In the genomic region with DNA sequence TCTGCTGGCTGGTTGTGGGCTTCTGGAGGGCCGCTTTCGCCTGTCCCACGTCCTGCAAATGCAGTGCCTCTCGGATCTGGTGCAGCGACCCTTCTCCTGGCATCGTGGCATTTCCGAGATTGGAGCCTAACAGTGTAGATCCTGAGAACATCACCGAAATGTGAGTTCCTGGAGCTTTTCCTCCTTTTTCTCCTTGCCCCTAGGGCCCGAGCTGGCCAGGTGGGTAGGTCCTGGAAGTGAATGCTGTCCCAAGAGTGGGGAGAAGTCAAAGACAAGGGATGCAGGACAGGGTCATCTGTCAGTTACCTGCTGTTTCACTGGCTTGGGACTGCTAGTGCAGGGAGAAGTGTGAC, we compare ENCODE assay signal across 13 cellular contexts. TPM values are rescaled to one million over a fixed set of nuclear protein-coding genes. Genes with fewer than 3 reads are reported as not detected.
DNase-seq lines count a peak whose midpoint lies in the region; ATAC-seq, FAIRE-seq and TF ChIP-seq lines count a peak whose summit lies in the region.
"Had no signal": no experiment of that assay in that cellular context is flagged by ENCODE, and none has a peak within 500 bp of the region (broad histone marks: within the 10 kb centered on the region; RNA-seq: fewer than 3 reads in every experiment).

No MANE protein-coding gene starts in this region.

- WGBS in sigmoid colon, 2 donors = 31 to 53% methylated on average over 9 of the region's 9 CpGs

- DNase-seq in G401 (ENCODE audit: low spot score) (peak; percentile 53), adipocyte (ENCODE audit: low read depth) (no peak), sigmoid colon (no peak), NCI-H748 treated with DMSO at 0.1 percent for 48 hours (lab: John Stamatoyannopoulos, UW) (no peak), urothelium cell line (ENCODE audit: low spot score) (no peak), omental fat pad (ENCODE audit: low spot score) (no peak)
- DNase-seq: activated CD4-positive, CD25-positive, alpha-beta regulatory T cell; NCI-H524 treated with DMSO at 0.1 percent for 48 hours; SIG-M5 had no signal

- H3K27me3 ChIP-seq in adipocyte (replicated peaks; ENCODE audit: control insufficient read depth, insufficient read depth, low read length) (peaks cover 29% of the 10 kb centered on the region), sigmoid colon (peaks cover 12 to 58% (median 26%) of the 10 kb centered on the region in 3 donors)

- intact Hi-C loops in sigmoid colon (cut with DNase I) = no loop called here

- in situ Hi-C loops in G401 (cut with HindIII; ENCODE audit: low sequenced_read_pairs) = no loop called here

- no peaks in the 10 kb centered on the region for H3K36me3 ChIP-seq in adipocyte (ENCODE audit: control insufficient read depth, insufficient read depth, low read length, severe bottlenecking)
- H3K36me3 ChIP-seq in sigmoid colon = no peaks in the 10 kb centered on the region

- H3K4me1 ChIP-seq in adipocyte (ENCODE audit: control insufficient read depth, insufficient read depth, low read length) = peaks cover 12% of the 10 kb centered on the region
- H3K4me1 ChIP-seq in sigmoid colon = peaks cover 0 to 34% (median 32%) of the 10 kb centered on the region in 4 donors

- peak overlapping the region; percentile 39 for H3K9ac ChIP-seq in adipocyte (ENCODE audit: low read length)

- no peak for ATAC-seq in HG03442 (IDR thresholded peaks at IDR 0.05; ENCODE audit: unreplicated experiment)
- ATAC-seq in omental fat pad (ENCODE audit: low FRiP score) = no peak
- ATAC-seq: activated naive CD4-positive, alpha-beta T cell treated with anti-CD3 and anti-CD28 coated beads, Interleukin-2, amount 50 U/mL, for 72 hours had no signal

- no peak for FAIRE-seq in urothelium cell line (lab: Jason Lieb, UNC)

- H3K4me3 ChIP-seq in adipocyte (ENCODE audit: low read length) = peak overlapping the region; percentile 81
- H3K4me3 ChIP-seq in iPS-18c (ENCODE audit: insufficient read depth, low read depth, low read length) = peak overlapping the region; percentile 50
- H3K4me3 ChIP-seq in sigmoid colon = peak overlapping the region; percentile 24 to 50 (median 41)

- TF ChIP-seq POLR2A in sigmoid colon (IDR thresholded peaks at IDR 0.05) = no peak

- no peak for TF ChIP-seq CTCF in sigmoid colon (IDR thresholded peaks at IDR 0.05)
- no peak for TF ChIP-seq CTCF in omental fat pad (IDR thresholded peaks at IDR 0.05)

- H3K9me3 ChIP-seq in adipocyte (ENCODE audit: control insufficient read depth, low read length) = no peaks in the 10 kb centered on the region
- no peaks in the 10 kb centered on the region for H3K9me3 ChIP-seq in iPS-18c (ENCODE audit: control insufficient read depth, insufficient read depth, low read length)
- no peaks in the 10 kb centered on the region for H3K9me3 ChIP-seq in sigmoid colon

- peak overlapping the region in 2 of 4 donors; percentile 8 to 32 for H3K27ac ChIP-seq in sigmoid colon

- no peak for TF ChIP-seq EP300 in sigmoid colon (IDR thresholded peaks at IDR 0.05)

RNA-seq across cellular contexts. Expression of a gene that starts 1.2 kb away (rescaled TPM):
- total RNA-seq in G401 (2014; rRNA removed; shearing (Covaris generic)) = not detected in 2 replicates
- 1 to 10 TPM; 1.4 to 3.0 (median 2.1) TPM for total RNA-seq in sigmoid colon
- polyA plus RNA-seq in sigmoid colon = 1 to 10 TPM in 1 of 3 donors, under 1 TPM in 2; 0.46 to 2.6 (median 0.60) TPM
- total RNA-seq in omental fat pad = 10 to 100 TPM; 13.9 to 20.2 (median 16.1) TPM
- polyA plus RNA-seq: CD14-positive monocyte had no signal
